In genomic region chr4:78799551-78800495, GRCh38 we compare ENCODE assay signal across 12 cellular contexts. TPM values are rescaled to one million over a fixed set of nuclear protein-coding genes. Genes with fewer than 3 reads are reported as not detected.
DNase-seq lines count a peak whose midpoint lies in the region; ATAC-seq and TF ChIP-seq lines count a peak whose summit lies in the region.
"Had no signal": no experiment of that assay in that cellular context is flagged by ENCODE, and none has a peak within 500 bp of the region (broad histone marks: within the 10 kb centered on the region; RNA-seq: fewer than 3 reads in every experiment).

No MANE protein-coding gene starts in this region.

- no peak for DNase-seq in activated CD4-positive, CD25-positive, alpha-beta regulatory T cell treated with anti-CD3 and anti-CD28 coated beads, Interleukin-2, amount 50 U/mL, for 72 hours
- peak; percentile 17 for DNase-seq in NCI-H2171 (lab: John Stamatoyannopoulos, UW)
- DNase-seq in osteoblast (ENCODE audit: insufficient read length, low spot score, missing footprints) = no peak
- DNase-seq in medulla oblongata (ENCODE audit: extremely low spot score) = no peak
- no peak for DNase-seq in NCI-H128 (lab: John Stamatoyannopoulos, UW; ENCODE audit: unreplicated experiment)
- no peak for DNase-seq in endodermal cell
- DNase-seq: amniotic stem cell; effector memory CD4-positive, alpha-beta T cell; right cardiac atrium had no signal

- peak; percentile 46 to 79 for ATAC-seq in activated CD4-positive, CD25-positive, alpha-beta regulatory T cell treated with anti-CD3 and anti-CD28 coated beads, Interleukin-2, amount 50 U/mL, for 24 hours
- ATAC-seq in HG02759 (IDR thresholded peaks at IDR 0.05; ENCODE audit: unreplicated experiment) = peak; percentile 69

- H3K27ac ChIP-seq in osteoblast (ENCODE audit: low read depth, low read length) (no peak overlapping the region), endodermal cell (ENCODE audit: low read depth, low read length) (no peak overlapping the region)
- H3K27ac ChIP-seq: SK-N-MC had no signal

- no peaks in the 10 kb centered on the region for H3K27me3 Mint-ChIP-seq in endodermal cell (ENCODE audit: insufficient read depth)

- no peak overlapping the region for H3K4me3 ChIP-seq in osteoblast (ENCODE audit: insufficient read depth, low read length)
- H3K4me3 ChIP-seq in endodermal cell (ENCODE audit: low read length) = no peak overlapping the region
- H3K4me3 ChIP-seq: SK-N-MC had no signal

- WGBS in endodermal cell (ENCODE audit: insufficient coverage in 1 of 2, insufficient read length in 1 of 2), 2 experiments = 89 to 98% methylated on average over 4 to 5 of the region's 5 CpGs

- peaks cover 86% of the 10 kb centered on the region for H3K79me2 ChIP-seq in osteoblast (ENCODE audit: insufficient read depth, low read length)

- H3K27ac Mint-ChIP-seq in endodermal cell = no peak overlapping the region

- no peak overlapping the region for H3K9ac ChIP-seq in endodermal cell (ENCODE audit: extremely low read depth, low read length, poor library complexity, severe bottlenecking)

- no peaks in the 10 kb centered on the region for H3K36me3 ChIP-seq in osteoblast (ENCODE audit: insufficient read depth, low read length)
- peaks cover 5% of the 10 kb centered on the region for H3K36me3 ChIP-seq in endodermal cell (ENCODE audit: control insufficient read depth, insufficient read depth, low read length)

- H2AFZ ChIP-seq in osteoblast (ENCODE audit: low read length) = no peak overlapping the region

- H3K4me1 Mint-ChIP-seq in endodermal cell = peaks cover 12% of the 10 kb centered on the region

- peaks cover 14% of the 10 kb centered on the region for H3K36me3 Mint-ChIP-seq in endodermal cell (ENCODE audit: low read depth)

- H3K4me2 ChIP-seq in osteoblast (ENCODE audit: insufficient read depth, low read length) = peak overlapping the region; percentile 21

- H3K4me3 Mint-ChIP-seq in endodermal cell = no peak overlapping the region

- TF ChIP-seq CTCF in osteoblast (IDR thresholded peaks at IDR 0.05; ENCODE audit: extremely low read depth, low read depth, low read length) = no peak
- no peak for TF ChIP-seq CTCF in endodermal cell (conservative IDR thresholded peaks at IDR 0.05)

- H3K27me3 ChIP-seq in osteoblast (ENCODE audit: insufficient read depth, low read length) (no peaks in the 10 kb centered on the region), endodermal cell (ENCODE audit: control insufficient read depth, insufficient read depth, low read length, poor library complexity, severe bottlenecking) (no peaks in the 10 kb centered on the region)

- H3K4me1 ChIP-seq in osteoblast (ENCODE audit: insufficient read depth, low read length) (no peaks in the 10 kb centered on the region), endodermal cell (ENCODE audit: control insufficient read depth, insufficient read depth, low read length) (no peaks in the 10 kb centered on the region)

- H4K20me1 ChIP-seq in osteoblast (ENCODE audit: insufficient read depth, low read length) = peaks cover 2% of the 10 kb centered on the region

- H3K9me3 Mint-ChIP-seq in endodermal cell = peaks cover 9% of the 10 kb centered on the region

- H3K9me3 ChIP-seq in osteoblast (ENCODE audit: low read depth, low read length) = no peaks in the 10 kb centered on the region
- peaks cover 5% of the 10 kb centered on the region for H3K9me3 ChIP-seq in endodermal cell (ENCODE audit: control insufficient read depth, low read length)

RNA-seq across cellular contexts. Expression of gene BMP2K, which starts 23.7 kb away (rescaled TPM):
- total RNA-seq in osteoblast (61.2 and 81.0 TPM in 2 replicates), endodermal cell (10 to 100 TPM; 39.4 to 49.1 TPM)
- polyA plus RNA-seq in endodermal cell (2013, experiment 1 of 2) = 22.3 TPM
- polyA plus RNA-seq in endodermal cell (2013, experiment 2 of 2) = 19.3 TPM
